Comparison of ENCODE assay signal across 8 cellular contexts in the genomic region with DNA sequence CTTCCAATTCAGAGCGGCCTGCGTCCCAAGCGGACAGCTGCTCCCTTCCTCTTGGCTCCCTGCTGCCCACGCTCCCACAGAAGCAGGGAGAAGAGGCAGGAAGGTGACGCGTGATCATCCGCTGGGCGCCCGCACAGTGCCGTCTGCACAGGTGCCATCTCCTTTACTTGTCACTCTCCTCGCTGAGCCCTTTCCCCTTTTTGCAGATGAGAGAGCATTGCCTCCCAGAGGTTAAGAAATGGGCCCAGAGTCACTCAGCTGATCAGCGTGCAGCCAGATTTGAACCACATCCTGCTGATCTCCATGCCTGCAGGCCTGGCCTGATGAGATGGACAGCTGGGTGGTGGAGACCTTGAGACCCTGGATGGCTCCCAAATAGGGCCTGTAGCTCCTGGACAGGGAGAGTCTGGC.
DNase-seq lines count a peak whose midpoint lies in the region; ATAC-seq, FAIRE-seq and TF ChIP-seq lines count a peak whose summit lies in the region.

No MANE protein-coding gene starts in this region.

- peak overlapping the region; percentile 99 for H3K27ac Mint-ChIP-seq in T-helper 2 cell treated with Interferon-gamma antibody and Interleukin-4, amounts not matched to agents 5 μg/mL and 100 μg/mL, for 36 hours

- WGBS in HepG2 (ENCODE audit: low lambda C conversion rate): 98% methylated on average over 12 of the region's 12 CpGs
- WGBS in transverse colon (ENCODE audit: low coverage in 1 of 2), 2 donors: 39 to 67% methylated on average over 8 to 12 of the region's 12 CpGs

- peak overlapping the region; percentile 86 for H3K4me3 Mint-ChIP-seq in T-helper 2 cell treated with Interferon-gamma antibody and Interleukin-4, amounts not matched to agents 5 μg/mL and 100 μg/mL, for 36 hours

- H3K9me3 Mint-ChIP-seq in T-helper 2 cell treated with Interferon-gamma antibody and Interleukin-4, amounts not matched to agents 5 μg/mL and 100 μg/mL, for 36 hours: no peaks in the 10 kb centered on the region

- TF ChIP-seq EP300 in HepG2 (IDR thresholded peaks at IDR 0.05; ENCODE audit: low read depth in 2 of 2, low read length in 2 of 2) (no peak), HepG2 (CRISPR knock-in tag; IDR thresholded peaks at IDR 0.05; ENCODE audit: borderline replicate concordance) (no peak), transverse colon (IDR thresholded peaks at IDR 0.05; ENCODE audit: low read depth) (no peak)

- TF ChIP-seq RAD21 in HepG2 (CRISPR knock-in tag; IDR thresholded peaks at IDR 0.05): no peak

- H3K9me3 ChIP-seq in HepG2 (ENCODE audit: low read length) (no peaks in the 10 kb centered on the region), transverse colon (no peaks in the 10 kb centered on the region)

- peaks cover 89% of the 10 kb centered on the region for H3K4me1 Mint-ChIP-seq in T-helper 2 cell treated with Interferon-gamma antibody and Interleukin-4, amounts not matched to agents 5 μg/mL and 100 μg/mL, for 36 hours (ENCODE audit: low read depth)

- peaks cover 32% of the 10 kb centered on the region for H3K36me3 Mint-ChIP-seq in T-helper 2 cell treated with Interferon-gamma antibody and Interleukin-4, amounts not matched to agents 5 μg/mL and 100 μg/mL, for 36 hours (ENCODE audit: low read depth)

- H3K9ac ChIP-seq in HepG2 (ENCODE audit: insufficient read depth, low read depth, low read length): no peak overlapping the region

- H3K27ac ChIP-seq in HepG2 (ENCODE audit: extremely low read length, insufficient read depth, low read length) (no peak overlapping the region), transverse colon (peak overlapping the region; percentile 81 to 89 (median 85))

- intact Hi-C loops in Right ventricle myocardium inferior (cut with DNase I): no loop called here
- intact Hi-C loops in cardiac septum (cut with DNase I): no loop called here
- intact Hi-C loops in HepG2 (cut with micrococcal nuclease; ENCODE audit: unreplicated experiment): no loop called here
- intact Hi-C loops in transverse colon (cut with DNase I; ENCODE audit: low total_unique reads): no loop called here

- CTCF ChIA-PET in HepG2 (lab: Yijun Ruan, JAX; ENCODE audit: low intra/inter-chr PET ratio, low total read pairs): no interaction called here

- H3K27me3 ChIP-seq in HepG2 (ENCODE audit: control insufficient read depth in 1 of 2, insufficient read depth in 2 of 2, low read length in 2 of 2) (no peaks in the 10 kb centered on the region), transverse colon (no peaks in the 10 kb centered on the region)

- TF ChIP-seq POLR2A in HepG2 (IDR thresholded peaks at IDR 0.05; ENCODE audit: insufficient read depth in 1 of 2, low read depth in 2 of 2, low read length in 2 of 2): no peak
- no peak for TF ChIP-seq POLR2A in transverse colon (IDR thresholded peaks at IDR 0.05)

- H3K27me3 Mint-ChIP-seq in T-helper 2 cell treated with Interferon-gamma antibody and Interleukin-4, amounts not matched to agents 5 μg/mL and 100 μg/mL, for 36 hours (ENCODE audit: low read depth): no peaks in the 10 kb centered on the region

- POLR2A ChIA-PET in HepG2 (lab: Yijun Ruan, JAX): interaction anchor here (1.7 kb wide), 1 partner anchor 10 kb away, joined by 11 read pairs; no protein-coding TSS in a partner anchor

- BruUV-seq in HepG2 (replicated peaks; lab: Mats Ljungman, UMichigan): no TSS peak

- peaks cover 21 to 71% of the 10 kb centered on the region in 2 experiments for H3K36me3 ChIP-seq in HepG2 (replicated peaks in 1 of 2; ENCODE audit: control insufficient read depth in 1 of 2, insufficient read depth in 2 of 2, low read length in 2 of 2)
- no peaks in the 10 kb centered on the region for H3K36me3 ChIP-seq in transverse colon

- no peak for FAIRE-seq in HepG2 (lab: Jason Lieb, UNC)

- no peak overlapping the region for H3K4me2 ChIP-seq in HepG2 (ENCODE audit: low read depth, low read length)

- no peak overlapping the region for H2AFZ ChIP-seq in HepG2 (ENCODE audit: low read length)

- peaks cover 41% of the 10 kb centered on the region; the same call in 1 of the 2 replicates for H4K20me1 ChIP-seq in HepG2 (ENCODE audit: insufficient read depth, low read length)

- DNase-seq in Right ventricle myocardium inferior (ENCODE audit: missing footprints) (peak; percentile 75), cardiac septum (ENCODE audit: low spot score) (no peak), HepG2 (ENCODE audit: low spot score) (no peak), transverse colon (peak; percentile 29)
- no peak for DNase-seq in T-helper 2 cell treated with Interferon-gamma antibody and Interleukin-4, amounts not matched to agents 5 μg/mL and 100 μg/mL, for 36 hours (ENCODE audit: low spot score)

- ATAC-seq in Right ventricle myocardium inferior (no peak), HepG2 (no peak), HG02642 (IDR thresholded peaks at IDR 0.05; ENCODE audit: poor library complexity, unreplicated experiment) (no peak), HG02981 (IDR thresholded peaks at IDR 0.05; ENCODE audit: unreplicated experiment) (no peak), HG03108 (IDR thresholded peaks at IDR 0.05; ENCODE audit: unreplicated experiment) (no peak)

- no peak overlapping the region for H3K4me3 ChIP-seq in HepG2 (replicated peaks in 1 of 3; ENCODE audit: insufficient read depth in 1 of 3, low read depth in 2 of 3, low read length in 3 of 3)
- H3K4me3 ChIP-seq in transverse colon: no peak overlapping the region

- peaks cover 38% of the 10 kb centered on the region for H3K79me2 ChIP-seq in HepG2 (ENCODE audit: insufficient read depth, low read length)

- TF ChIP-seq CTCF in HepG2 (CRISPR knock-in tag; IDR thresholded peaks at IDR 0.05) (no peak), transverse colon (IDR thresholded peaks at IDR 0.05) (no peak)

- H3K4me1 ChIP-seq in HepG2 (ENCODE audit: insufficient read depth, low read length) (no peaks in the 10 kb centered on the region), transverse colon (peaks cover 64 to 98% (median 68%) of the 10 kb centered on the region in 4 donors)

- in situ Hi-C loops in HepG2 (cut with HindIII; ENCODE audit: extremely low pct_ligation_motif_present, low pct_unique_long_range_greater_than_20kb) (no loop called here), transverse colon (cut with MboI; ENCODE audit: low pct_ligation_motif_present in 1 of 4, low pct_unique_long_range_greater_than_20kb in 1 of 4, low sequenced_read_pairs in 3 of 4) (loop anchor here in 1 of 4 donors (5.0 to 25.0 kb wide), 2 partner anchors 52 to 103 kb away; no protein-coding TSS in a partner anchor)

TF ChIP-seq in HepG2, 621 proteins besides CTCF, POLR2A, EP300 and RAD21:
- TF ChIP-seq ZNF768 (CRISPR knock-in tag; IDR thresholded peaks at IDR 0.05) (no peak), NCOA1 (CRISPR knock-in tag; IDR thresholded peaks at IDR 0.05) (no peak), DNMT1 (CRISPR knock-in tag; IDR thresholded peaks at IDR 0.05) (no peak), SOX6 (IDR thresholded peaks at IDR 0.05) (no peak), SOX6 (CRISPR knock-in tag; IDR thresholded peaks at IDR 0.05) (no peak), RBM22 (optimal IDR thresholded peaks at IDR 0.05; ENCODE audit: low read length) (peak; percentile 8), RFX1 (IDR thresholded peaks at IDR 0.05) (no peak), ZNF367 (CRISPR knock-in tag; IDR thresholded peaks at IDR 0.05; ENCODE audit: borderline replicate concordance) (no peak), HOXD1 (CRISPR knock-in tag; IDR thresholded peaks at IDR 0.05) (no peak), POLR2G (IDR thresholded peaks at IDR 0.05; ENCODE audit: low read depth, low read length) (0 out of 2 replicates have a peak, but pooled peaks have one; percentile 5), IKZF1 (IDR thresholded peaks at IDR 0.05) (no peak)
- TF ChIP-seq, protein P1, sequence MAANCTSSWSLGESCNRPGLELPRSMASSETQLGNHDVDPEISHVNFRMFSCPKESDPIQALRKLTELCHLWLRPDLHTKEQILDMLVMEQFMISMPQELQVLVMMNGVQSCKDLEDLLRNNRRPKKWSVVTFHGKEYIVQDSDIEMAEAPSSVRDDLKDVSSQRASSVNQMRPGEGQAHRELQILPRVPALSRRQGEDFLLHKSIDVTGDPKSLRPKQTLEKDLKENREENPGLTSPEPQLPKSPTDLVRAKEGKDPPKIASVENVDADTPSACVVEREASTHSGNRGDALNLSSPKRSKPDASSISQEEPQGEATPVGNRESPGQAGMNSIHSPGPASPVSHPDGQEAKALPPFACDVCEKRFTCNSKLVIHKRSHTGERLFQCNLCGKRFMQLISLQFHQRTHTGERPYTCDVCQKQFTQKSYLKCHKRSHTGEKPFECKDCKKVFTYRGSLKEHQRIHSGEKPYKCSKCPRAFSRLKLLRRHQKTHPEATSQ (CRISPR knock-in tag; IDR thresholded peaks at IDR 0.05; ENCODE audit: borderline replicate concordance): no peak

Comparison
In these comparisons a context has a peak if more than half of its experiments do, and no peak if none do; other contexts are left out.
1. DNase-seq: peak in Right ventricle myocardium inferior (single experiment) and transverse colon (single experiment); none in cardiac septum (single experiment), T-helper 2 cell treated with Interferon-gamma antibody and Interleukin-4, amounts not matched to agents 5 μg/mL and 100 μg/mL, for 36 hours (single experiment) and HepG2 (single experiment).